ENCODE assay signal across 25 cellular contexts in genomic region chr20:53319200-53319599, GRCh38.
"Had no signal": no experiment of that assay in that cellular context is flagged by ENCODE, and none has a peak within 500 bp of the region (broad histone marks: within the 10 kb centered on the region; RNA-seq: fewer than 3 reads in every experiment).

No MANE protein-coding gene starts in this region.

- H3K27ac ChIP-seq: stomach, suprapubic skin, testis, thoracic aorta, thyroid gland, tibial artery, tibial nerve, transverse colon, upper lobe of left lung, upper lobe of right lung, uterus, vagina had no signal

- H3K4me3 ChIP-seq: stomach, suprapubic skin, testis, thoracic aorta, thyroid gland, tibial artery, tibial nerve, transverse colon, upper lobe of left lung, upper lobe of right lung, uterus, vagina had no signal

- H3K9me3 ChIP-seq: stomach, suprapubic skin, testis, thoracic aorta, thyroid gland, tibial artery, transverse colon, upper lobe of left lung, upper lobe of right lung, uterus, vagina had no signal

- DNase-seq: stimulated activated CD4-positive, alpha-beta T cell treated with anti-CD3 and anti-CD28 coated beads, Interleukin-2, amount 100 ng/mL, for 48 hours; stimulated activated CD4-positive, alpha-beta T cell treated with anti-CD3 and anti-CD28 coated beads, Interleukin-4, amount 100 ng/mL, for 1 hour; stimulated activated CD4-positive, alpha-beta T cell treated with anti-CD3 and anti-CD28 coated beads, Interleukin-4, amount 100 ng/mL, for 24 hours; stimulated activated CD4-positive, alpha-beta T cell treated with anti-CD3 and anti-CD28 coated beads, Interleukin-4, amount 100 ng/mL, for 4 hours; stimulated activated CD8-positive, alpha-beta memory T cell treated with anti-CD3 and anti-CD28 coated beads, Interleukin-4, amount 100 ng/mL, for 48 hours; stimulated activated naive B cell treated with anti-CD40 and anti-IgM and Interleukin-4, amounts not matched to agents 10 μg/mL and 1 μg/mL and 100 μg/mL, for 72 hours; stimulated activated naive CD4-positive, alpha-beta T cell; stimulated activated naive CD4-positive, alpha-beta T cell treated with Interleukin-2 at 50 U/mL for 16 hours; stimulated activated naive CD8-positive, alpha-beta T cell treated with anti-CD3 and anti-CD28 coated beads, Interleukin-15, amount 100 ng/mL, for 72 hours; stimulated activated naive CD8-positive, alpha-beta T cell treated with anti-CD3 and anti-CD28 coated beads, Interleukin-15, Interleukin-2, amounts not matched to agents 100 U/mL and 50 U/mL, for 24 hours; stomach; substantia nigra; testis; thyroid gland; tibial artery; transverse colon; upper lobe of left lung; upper lobe of right lung; uterus had no signal

- H3K27me3 ChIP-seq: stomach, suprapubic skin, testis, thyroid gland, tibial artery, tibial nerve, transverse colon, upper lobe of left lung, upper lobe of right lung, uterus, vagina had no signal

- H3K36me3 ChIP-seq: stomach, suprapubic skin, thoracic aorta, thyroid gland, tibial artery, tibial nerve, transverse colon, upper lobe of left lung, upper lobe of right lung, uterus, vagina had no signal

- H3K4me1 ChIP-seq: suprapubic skin, testis, thyroid gland, tibial artery, tibial nerve, transverse colon, upper lobe of left lung, upper lobe of right lung, uterus, vagina had no signal

- ATAC-seq: stimulated activated effector memory CD8-positive, alpha-beta T cell treated with anti-CD3 and anti-CD28 coated beads, Interleukin-12 subunit alpha, Interleukin-12 subunit beta, amount 100 ng/mL, for 72 hours; stimulated activated memory B cell treated with anti-CD40 and anti-IgM and Interleukin-4, amounts not matched to agents 10 μg/mL and 1 μg/mL and 100 μg/mL, for 72 hours; stimulated activated naive B cell treated with anti-CD40 and anti-IgM and Interleukin-4, amounts not matched to agents 10 μg/mL and 1 μg/mL and 100 μg/mL, for 72 hours; stimulated activated naive CD8-positive, alpha-beta T cell treated with anti-CD3 and anti-CD28 coated beads, Interleukin-15, amount 100 ng/mL, for 72 hours; stimulated activated naive CD8-positive, alpha-beta T cell treated with anti-CD3 and anti-CD28 coated beads, Interleukin-15, Interleukin-2, amounts not matched to agents 100 U/mL and 50 U/mL, for 24 hours; upper lobe of right lung had no signal
